ENCODE assay signal across 8 cellular contexts in genomic region chr19:52857378-52858191, GRCh38. TPM values are rescaled to one million over a fixed set of nuclear protein-coding genes. Genes with fewer than 3 reads are reported as not detected.
A peak's percentile ranks its signal among the peaks of the same experiment; 100 is the strongest.
DNase-seq lines count a peak whose midpoint lies in the region; ATAC-seq and TF ChIP-seq lines count a peak whose summit lies in the region.
"Not testable (repeated sequence)": the region's sequence is repeated elsewhere in the genome, so short reads cannot be mapped to it uniquely, and the experiment has no call there.

ZNF468 (minus strand) TSS chr19:52857619; CDS start chr19:52854272, 3,347 bp downstream.

- WGBS in esophagus squamous epithelium, 2 donors = 24 to 29% methylated on average over 8 to 11 of the region's 43 CpGs

- peak; percentile 41 to 58 for TF ChIP-seq POLR2A in Peyer's patch (IDR thresholded peaks at IDR 0.05)
- TF ChIP-seq POLR2A in esophagus squamous epithelium (IDR thresholded peaks at IDR 0.05) = peak in 2 of 4 donors; percentile 58 to 64

- H3K27ac ChIP-seq in Peyer's patch (peak within 1 kb of the TSS in 3 of 4 donors; percentile 72 to 74 (median 73)), esophagus squamous epithelium (peak within 1 kb of the TSS; percentile 37 to 84 (median 82))

- not testable (repeated sequence) for H3K9me3 ChIP-seq in Peyer's patch; esophagus squamous epithelium; mucosa of stomach (ENCODE audit: control insufficient read depth, low read length)

- H3K27me3 ChIP-seq in Peyer's patch; esophagus squamous epithelium; mucosa of stomach (ENCODE audit: control insufficient read depth, insufficient read depth, low read length): not testable (repeated sequence)

- ATAC-seq in GM21528 (IDR thresholded peaks at IDR 0.05; ENCODE audit: low FRiP score, unreplicated experiment) = peak; percentile 93

- H3K4me3 ChIP-seq in Peyer's patch = peak within 1 kb of the TSS; percentile 58 to 73 (median 71)
- H3K4me3 ChIP-seq in esophagus squamous epithelium = peak within 1 kb of the TSS; percentile 61 to 74 (median 68)
- H3K4me3 ChIP-seq in mucosa of stomach (ENCODE audit: low read length) = peak within 1 kb of the TSS; percentile 69

- intact Hi-C loops in esophagus squamous epithelium (cut with DNase I) = not testable (repeated sequence)

- H3K36me3 ChIP-seq in Peyer's patch (peaks cover 0 to 18% (median 0%) of the 10 kb centered on the region in 3 donors), esophagus squamous epithelium (peaks cover 5 to 24% (median 6%) of the 10 kb centered on the region in 3 donors)
- H3K36me3 ChIP-seq in mucosa of stomach (ENCODE audit: control insufficient read depth, insufficient read depth, low read length) = not testable (repeated sequence)

- DNase-seq in DMS153 (lab: John Stamatoyannopoulos, UW) = peak; percentile 47
- peak; percentile 10 for DNase-seq in HuH-7 (ENCODE audit: low spot score)
- peak; percentile 78 to 90 (median 86) for DNase-seq in Peyer's patch
- peak; percentile 52 for DNase-seq in activated T-helper 1 cell treated with Interleukin-2 at 50 U/mL for 16 hours (ENCODE audit: low read depth)
- not testable (repeated sequence) for DNase-seq in esophagus squamous epithelium (lab: John Stamatoyannopoulos, UW)
- DNase-seq in stimulated activated CD8-positive, alpha-beta memory T cell treated with anti-CD3 and anti-CD28 coated beads, Interleukin-4, amount 100 ng/mL, for 24 hours (ENCODE audit: low read depth) = peak; percentile 58

- peak in 1 of 6 experiments; percentile 30 for TF ChIP-seq CTCF in Peyer's patch (IDR thresholded peaks at IDR 0.05)
- peak in 2 of 6 experiments; percentile 13 to 32 for TF ChIP-seq CTCF in esophagus squamous epithelium (IDR thresholded peaks at IDR 0.05)

- not testable (repeated sequence) for H3K4me1 ChIP-seq in Peyer's patch; mucosa of stomach (ENCODE audit: control insufficient read depth, insufficient read depth, low read length)
- peaks cover 0 to 20% (median 0%) of the 10 kb centered on the region in 3 donors for H3K4me1 ChIP-seq in esophagus squamous epithelium

- peak within 1 kb of the TSS; percentile 86 for H3K9ac ChIP-seq in mucosa of stomach (ENCODE audit: low read length)

RNA-seq across cellular contexts. Expression of gene ZNF468, which starts in this region (rescaled TPM):
- 10 to 100 TPM; 17.3 to 25.6 (median 18.5) TPM for total RNA-seq in Peyer's patch
- total RNA-seq in esophagus squamous epithelium = 10 to 100 TPM in 3 of 4 donors, 1 to 10 TPM in 1; 9.1 to 15.1 (median 13.3) TPM
